ENCODE assay signal across 26 cellular contexts in genomic region chr22:36422287-36423014, GRCh38. TPM values are rescaled to one million over a fixed set of nuclear protein-coding genes. Genes with fewer than 3 reads are reported as not detected.
DNase-seq lines count a peak whose midpoint lies in the region; ATAC-seq, FAIRE-seq and TF ChIP-seq lines count a peak whose summit lies in the region.
"Had no signal": no experiment of that assay in that cellular context is flagged by ENCODE, and none has a peak within 500 bp of the region (broad histone marks: within the 10 kb centered on the region; RNA-seq: fewer than 3 reads in every experiment).

No MANE protein-coding gene starts in this region.

- H3K27ac ChIP-seq in hepatocyte (peak overlapping the region; percentile 75), trophoblast cell (ENCODE audit: low read depth, low read length) (no peak overlapping the region), PC-3 (ENCODE audit: low read length) (no peak overlapping the region)
- H3K27ac ChIP-seq: gastroesophageal sphincter, lower lobe of right lung, parathyroid adenoma, vagina had no signal

- no peak overlapping the region for H2BK5ac ChIP-seq in trophoblast cell (ENCODE audit: low read depth, low read length, poor library complexity)

- no peak overlapping the region for H4K8ac ChIP-seq in trophoblast cell (ENCODE audit: low read depth, low read length)

- H2BK12ac ChIP-seq in trophoblast cell (ENCODE audit: low read length) = no peak overlapping the region

- H3K9me2 ChIP-seq in hepatocyte (replicated peaks; ENCODE audit: insufficient read depth) (no peaks in the 10 kb centered on the region), PC-3 (replicated peaks; ENCODE audit: low read length) (no peaks in the 10 kb centered on the region)

- H3K4me1 ChIP-seq in hepatocyte (ENCODE audit: insufficient read depth) (peaks cover 40% of the 10 kb centered on the region), trophoblast cell (ENCODE audit: control insufficient read depth in 1 of 2, insufficient read depth in 2 of 2, low read length in 2 of 2) (peaks cover 13 to 14% of the 10 kb centered on the region in 2 experiments), PC-3 (ENCODE audit: insufficient read depth, low read length) (peaks cover 2% of the 10 kb centered on the region; the same call in 1 of the 2 replicates)
- H3K4me1 ChIP-seq: parathyroid adenoma had no signal

- intact Hi-C loops in PC-3 (cut with micrococcal nuclease) = no loop called here

- no peak overlapping the region for H4K12ac ChIP-seq in trophoblast cell (ENCODE audit: low read depth, low read length)

- POLR2A ChIA-PET in PC-3 (lab: Charles Lee; ENCODE audit: unreplicated experiment) = interaction anchor here (0.5 kb wide), 1 partner anchor 11 kb away, joined by 3 read pairs; no protein-coding TSS in a partner anchor

- H3K9me3 ChIP-seq in hepatocyte (ENCODE audit: low read depth) (no peaks in the 10 kb centered on the region), trophoblast cell (ENCODE audit: insufficient read depth, low read depth, low read length) (no peaks in the 10 kb centered on the region), PC-3 (ENCODE audit: low read length) (no peaks in the 10 kb centered on the region)
- H3K9me3 ChIP-seq: body of pancreas, gastroesophageal sphincter, lower lobe of right lung, vagina had no signal

- no peak for ATAC-seq in HG03442 (IDR thresholded peaks at IDR 0.05; ENCODE audit: unreplicated experiment)
- ATAC-seq in PC-3 = no peak
- ATAC-seq: body of pancreas; gastroesophageal sphincter; stimulated activated naive CD8-positive, alpha-beta T cell treated with anti-CD3 and anti-CD28 coated beads, Interleukin-15, amount 100 ng/mL, for 72 hours had no signal

- no peak overlapping the region for H3K4ac ChIP-seq in trophoblast cell (ENCODE audit: low read depth, low read length)

- FAIRE-seq in GM12892 (lab: Jason Lieb, UNC) = peak; percentile 40
- FAIRE-seq: endothelial cell of umbilical vein had no signal

- DNase-seq in GM12892 (ENCODE audit: insufficient read length) (no peak), NCI-H1436 treated with DMSO at 0.1 percent for 48 hours (lab: John Stamatoyannopoulos, UW) (peak; percentile 17), hepatocyte (ENCODE audit: low spot score) (peak; percentile 53), trophoblast cell (no peak), PC-3 (no peak)
- no peak for DNase-seq in effector CD4-positive, alpha-beta T cell
- DNase-seq: activated CD4-positive, alpha-beta T cell treated with anti-CD3 and anti-CD28 coated beads for 4 hours; activated CD8-positive, alpha-beta memory T cell treated with anti-CD3 and anti-CD28 coated beads for 24 hours; activated naive CD4-positive, alpha-beta T cell treated with anti-CD3 and anti-CD28 coated beads, Interleukin-2, amount 50 U/mL, for 16 hours; activated T-cell treated with anti-CD3 and anti-CD28 coated beads for 4 hours; body of pancreas; HFFc6; hippocampal formation; lower lobe of right lung; NCI-H1105 treated with DMSO at 0.1 percent for 48 hours; NCI-H2029 treated with DMSO at 0.1 percent for 48 hours; NCI-H526; SIG-M5; stimulated activated CD4-positive, alpha-beta T cell treated with anti-CD3 and anti-CD28 coated beads, Interleukin-1b, Interleukin-23, amount 100 ng/mL, for 48 hours; stimulated activated naive CD8-positive, alpha-beta T cell treated with anti-CD3 and anti-CD28 coated beads, Interleukin-15, amount 100 ng/mL, for 72 hours had no signal

- peaks cover 15% of the 10 kb centered on the region for H3K79me1 ChIP-seq in trophoblast cell (ENCODE audit: low read length)

- H3K36me3 ChIP-seq in hepatocyte (replicated peaks; ENCODE audit: insufficient read depth, low read depth) (no peaks in the 10 kb centered on the region), trophoblast cell (ENCODE audit: control insufficient read depth in 1 of 2, insufficient read depth in 2 of 2, low read length in 2 of 2) (no peaks in the 10 kb centered on the region), PC-3 (ENCODE audit: low read depth, low read length) (no peaks in the 10 kb centered on the region)
- H3K36me3 ChIP-seq: gastroesophageal sphincter, lower lobe of right lung, vagina had no signal

- no peak overlapping the region for H2BK120ac ChIP-seq in trophoblast cell (ENCODE audit: insufficient read depth, low read length, poor library complexity)

- H4K20me1 ChIP-seq in hepatocyte (ENCODE audit: insufficient read depth, poor library complexity, severe bottlenecking) (no peaks in the 10 kb centered on the region), PC-3 (ENCODE audit: low read length) (no peaks in the 10 kb centered on the region)

- H3K79me2 ChIP-seq in hepatocyte (no peaks in the 10 kb centered on the region), trophoblast cell (ENCODE audit: control insufficient read depth, insufficient read depth, low read length, poor library complexity) (no peaks in the 10 kb centered on the region), PC-3 (ENCODE audit: low read length) (no peaks in the 10 kb centered on the region)
- H3K79me2 ChIP-seq: parathyroid adenoma had no signal

- no TSS peak for BruUV-seq in PC-3 (replicated peaks; lab: Mats Ljungman, UMichigan)

- CTCF ChIA-PET in PC-3 (lab: Charles Lee) = no interaction called here

- TF ChIP-seq POLR2A in GM12892 (IDR thresholded peaks at IDR 0.05; ENCODE audit: low read depth, low read length) = no peak

- H3K4me3 ChIP-seq in hepatocyte (no peak overlapping the region), trophoblast cell (ENCODE audit: low read depth, low read length) (no peak overlapping the region), PC-3 (ENCODE audit: low read length) (no peak overlapping the region)
- H3K4me3 ChIP-seq: body of pancreas, gastroesophageal sphincter, lower lobe of right lung, smooth muscle cell, vagina had no signal

- TF ChIP-seq CTCF in hepatocyte (IDR thresholded peaks at IDR 0.05; ENCODE audit: poor library complexity) (no peak), PC-3 (conservative IDR thresholded peaks at IDR 0.05; ENCODE audit: low read depth, low read length) (no peak)

- no peak overlapping the region for H2AFZ ChIP-seq in hepatocyte
- H2AFZ ChIP-seq in trophoblast cell (ENCODE audit: insufficient read depth, low read length, poor library complexity) = no peak overlapping the region
- no peak overlapping the region for H2AFZ ChIP-seq in PC-3 (ENCODE audit: low read length)
- H2AFZ ChIP-seq: parathyroid adenoma had no signal

- H3K27me3 ChIP-seq in hepatocyte = no peaks in the 10 kb centered on the region
- no peaks in the 10 kb centered on the region for H3K27me3 ChIP-seq in trophoblast cell (ENCODE audit: insufficient read depth, low read length)
- no peaks in the 10 kb centered on the region for H3K27me3 ChIP-seq in PC-3 (ENCODE audit: low read length)
- H3K27me3 ChIP-seq: body of pancreas, gastroesophageal sphincter, vagina had no signal

- H3K18ac ChIP-seq in trophoblast cell (ENCODE audit: low read length) = no peak overlapping the region

- H3K23ac ChIP-seq in trophoblast cell (ENCODE audit: low read length) = no peak overlapping the region

- H4K91ac ChIP-seq in trophoblast cell (ENCODE audit: low read depth, low read length) = no peak overlapping the region

- 64% methylated on average over 14 of the region's 14 CpGs for WGBS in hepatocyte (ENCODE audit: low lambda C conversion rate, missing lambda C conversion rate)
- WGBS in trophoblast cell (ENCODE audit: extremely low coverage, insufficient coverage, insufficient read length) = no CpG with 5 or more reads among the region's 14 CpGs

- H3K9ac ChIP-seq in trophoblast cell (ENCODE audit: low read length) (no peak overlapping the region), PC-3 (ENCODE audit: low read length) (no peak overlapping the region)
- H3K9ac ChIP-seq: parathyroid adenoma had no signal

- H3K14ac ChIP-seq in trophoblast cell (ENCODE audit: low read length) = no peak overlapping the region

- H2AK5ac ChIP-seq in trophoblast cell (ENCODE audit: low read length) = peak overlapping the region; percentile 21

- peak overlapping the region; percentile 40 for H3K4me2 ChIP-seq in hepatocyte
- no peak overlapping the region for H3K4me2 ChIP-seq in trophoblast cell (ENCODE audit: low read length)
- H3K4me2 ChIP-seq in PC-3 (ENCODE audit: low read length) = no peak overlapping the region
- H3K4me2 ChIP-seq: smooth muscle cell had no signal

- H3F3A ChIP-seq in PC-3 (ENCODE audit: low read length, unreplicated experiment) = no peaks in the 10 kb centered on the region

RNA-seq across cellular contexts. Expression of gene MYH9, which starts 34.7 kb away (rescaled TPM):
- polyA plus RNA-seq in GM12892 (2012; ENCODE audit: missing spikeins) = 155 TPM
- 149 and 188 TPM in 2 replicates for total RNA-seq in hepatocyte
- 125 and 140 TPM in 2 replicates for polyA plus RNA-seq in hepatocyte
- polyA plus RNA-seq in trophoblast cell (2013) = 280 and 288 TPM in 2 replicates
- 357 and 546 TPM in 2 replicates for total RNA-seq in PC-3 (2014; rRNA removed)

RNA-seq across cellular contexts. Expression of gene TXN2, which starts 59.0 kb away (rescaled TPM):
- polyA plus RNA-seq in GM12892 (2012; ENCODE audit: missing spikeins) = 116 TPM
- 42.6 and 52.9 TPM in 2 replicates for total RNA-seq in hepatocyte
- 129 and 131 TPM in 2 replicates for polyA plus RNA-seq in hepatocyte
- 47.7 and 47.8 TPM in 2 replicates for polyA plus RNA-seq in trophoblast cell (2013)
- 49.6 and 52.5 TPM in 2 replicates for total RNA-seq in PC-3 (2014; rRNA removed)

Comparison
In these comparisons a context has a peak if more than half of its experiments do, and no peak if none do; other contexts are left out.
1. DNase-seq: peak in NCI-H1436 treated with DMSO at 0.1 percent for 48 hours (single experiment) and hepatocyte (single experiment); none in GM12892 (single experiment), trophoblast cell (0 of 2), PC-3 (single experiment) and effector CD4-positive, alpha-beta T cell (single experiment).